15 cellular contexts compared by ENCODE assay signal in the genomic region with DNA sequence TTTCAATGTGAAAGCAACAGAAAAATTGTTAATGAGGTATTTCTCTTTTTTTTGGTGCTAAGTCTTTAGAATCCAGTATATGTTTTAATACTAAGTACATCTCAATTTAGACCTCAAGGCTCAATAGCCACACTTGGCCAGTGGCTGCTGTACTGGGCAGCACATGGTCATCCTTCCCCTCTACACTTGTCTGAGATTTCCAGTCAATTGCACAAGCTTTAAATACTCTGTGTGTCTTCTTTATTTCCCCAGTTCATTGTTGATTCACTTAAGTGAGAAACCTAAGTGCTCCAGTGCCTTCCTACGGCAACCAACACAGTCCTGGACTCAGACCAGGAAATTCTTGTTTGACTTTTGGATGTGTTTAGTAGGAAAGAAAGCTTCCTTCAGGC.
DNase-seq lines count a peak whose midpoint lies in the region; ATAC-seq lines count a peak whose summit lies in the region.
"Had no signal": no experiment of that assay in that cellular context is flagged by ENCODE, and none has a peak within 500 bp of the region (broad histone marks: within the 10 kb centered on the region; RNA-seq: fewer than 3 reads in every experiment).

No MANE protein-coding gene starts in this region.

- intact Hi-C loops in activated CD4-positive, alpha-beta T cell treated with anti-CD3 and anti-CD28 coated beads, Interleukin-2, amount 10 ng/mL, durations not matched to agents 24 days and 14 days (cut with micrococcal nuclease) = loop anchor here (2.0 to 5.0 kb wide), 2 partner anchors 62 to 232 kb away; partner anchors contain the start of gene TNRC6C

- ATAC-seq in GM18511 (IDR thresholded peaks at IDR 0.05; ENCODE audit: unreplicated experiment) (peak; percentile 20), left lobe of liver (peak; percentile 39), GM19351 (IDR thresholded peaks at IDR 0.05; ENCODE audit: unreplicated experiment) (no peak)
- ATAC-seq in activated CD8-positive, alpha-beta T cell treated with anti-CD3 and anti-CD28 coated beads, Interleukin-2, amount 10 ng/mL, durations not matched to agents 7 days and 5 days = no peak

- H3K36me3 Mint-ChIP-seq in activated CD4-positive, alpha-beta T cell treated with anti-CD3 and anti-CD28 coated beads, Interleukin-2, amount 10 ng/mL, durations not matched to agents 24 days and 14 days (ENCODE audit: low read depth) = peaks cover 2% of the 10 kb centered on the region
- H3K36me3 Mint-ChIP-seq in activated CD8-positive, alpha-beta T cell treated with anti-CD3 and anti-CD28 coated beads, Interleukin-2, amount 10 ng/mL, durations not matched to agents 7 days and 5 days (ENCODE audit: low read depth) = peaks cover 4% of the 10 kb centered on the region

- peaks cover 26% of the 10 kb centered on the region for H3K4me1 Mint-ChIP-seq in activated CD4-positive, alpha-beta T cell treated with anti-CD3 and anti-CD28 coated beads, Interleukin-2, amount 10 ng/mL, durations not matched to agents 24 days and 14 days
- peaks cover 23% of the 10 kb centered on the region for H3K4me1 Mint-ChIP-seq in activated CD8-positive, alpha-beta T cell treated with anti-CD3 and anti-CD28 coated beads, Interleukin-2, amount 10 ng/mL, durations not matched to agents 7 days and 5 days (ENCODE audit: low read depth)

- CTCF ChIA-PET in activated CD8-positive, alpha-beta T cell treated with anti-CD3 and anti-CD28 coated beads, Interleukin-2, amount 10 ng/mL, durations not matched to agents 7 days and 5 days (lab: Charles Lee) = interaction anchor here (0.7 to 3.7 kb wide), 21 partner anchors 8 to 620 kb away, joined by 3 to 36 read pairs (median 4); no protein-coding TSS in a partner anchor

- peak overlapping the region; percentile 17 for H3K4me3 Mint-ChIP-seq in activated CD4-positive, alpha-beta T cell treated with anti-CD3 and anti-CD28 coated beads, Interleukin-2, amount 10 ng/mL, durations not matched to agents 24 days and 14 days
- H3K4me3 Mint-ChIP-seq in activated CD8-positive, alpha-beta T cell treated with anti-CD3 and anti-CD28 coated beads, Interleukin-2, amount 10 ng/mL, durations not matched to agents 7 days and 5 days = no peak overlapping the region

- H3K27ac Mint-ChIP-seq in activated CD4-positive, alpha-beta T cell treated with anti-CD3 and anti-CD28 coated beads, Interleukin-2, amount 10 ng/mL, durations not matched to agents 24 days and 14 days = peak overlapping the region; percentile 68
- H3K27ac Mint-ChIP-seq in activated CD8-positive, alpha-beta T cell treated with anti-CD3 and anti-CD28 coated beads, Interleukin-2, amount 10 ng/mL, durations not matched to agents 7 days and 5 days = peak overlapping the region; percentile 79

- H3K27me3 Mint-ChIP-seq in activated CD4-positive, alpha-beta T cell treated with anti-CD3 and anti-CD28 coated beads, Interleukin-2, amount 10 ng/mL, durations not matched to agents 24 days and 14 days = no peaks in the 10 kb centered on the region
- no peaks in the 10 kb centered on the region for H3K27me3 Mint-ChIP-seq in activated CD8-positive, alpha-beta T cell treated with anti-CD3 and anti-CD28 coated beads, Interleukin-2, amount 10 ng/mL, durations not matched to agents 7 days and 5 days (ENCODE audit: low read depth)

- POLR2A ChIA-PET in activated CD8-positive, alpha-beta T cell treated with anti-CD3 and anti-CD28 coated beads, Interleukin-2, amount 10 ng/mL, durations not matched to agents 7 days and 5 days (lab: Charles Lee) = interaction anchor here (1.3 kb wide), 1 partner anchor 62 kb away, joined by 5 read pairs; the partner anchor contains the start of gene TNRC6C

- no peak for DNase-seq in activated CD4-positive, alpha-beta T cell treated with anti-CD3 and anti-CD28 coated beads, Interleukin-2, amount 10 ng/mL, durations not matched to agents 24 days and 14 days
- no peak for DNase-seq in activated CD4-positive, alpha-beta T cell treated with anti-CD3 and anti-CD28 coated beads, Interleukin-2, amount 50 U/mL, for 48 hours
- no peak for DNase-seq in activated CD8-positive, alpha-beta T cell treated with anti-CD3 and anti-CD28 coated beads, Interleukin-2, amount 10 ng/mL, durations not matched to agents 7 days and 5 days
- DNase-seq in left lobe of liver (ENCODE audit: low spot score) = no peak
- DNase-seq in anterior cingulate cortex (lab: John Stamatoyannopoulos, UW) = no peak
- no peak for DNase-seq in SK-N-DZ (ENCODE audit: low spot score)
- DNase-seq: activated gamma-delta T cell treated with Interleukin-2 at 50 U/mL for 16 hours, Calu3, islet precursor cell, midbrain, NCI-H146, NCI-H510A, Peyer's patch had no signal

- no peaks in the 10 kb centered on the region for H3K9me3 Mint-ChIP-seq in activated CD4-positive, alpha-beta T cell treated with anti-CD3 and anti-CD28 coated beads, Interleukin-2, amount 10 ng/mL, durations not matched to agents 24 days and 14 days
- no peaks in the 10 kb centered on the region for H3K9me3 Mint-ChIP-seq in activated CD8-positive, alpha-beta T cell treated with anti-CD3 and anti-CD28 coated beads, Interleukin-2, amount 10 ng/mL, durations not matched to agents 7 days and 5 days (ENCODE audit: insufficient read depth)

Comparison
In these comparisons a context has a peak if more than half of its experiments do, and no peak if none do; other contexts are left out.
1. ATAC-seq: peak in GM18511 (single experiment) and left lobe of liver (single experiment); none in activated CD8-positive, alpha-beta T cell treated with anti-CD3 and anti-CD28 coated beads, Interleukin-2, amount 10 ng/mL, durations not matched to agents 7 days and 5 days (single experiment) and GM19351 (single experiment).